Comparison of ENCODE assay signal across 24 cellular contexts in genomic region chr16:55809386-55809785, GRCh38. TPM values are rescaled to one million over a fixed set of nuclear protein-coding genes. Genes with fewer than 3 reads are reported as not detected.
"Had no signal": no experiment of that assay in that cellular context is flagged by ENCODE, and none has a peak within 500 bp of the region (broad histone marks: within the 10 kb centered on the region; RNA-seq: fewer than 3 reads in every experiment).

No MANE protein-coding gene starts in this region.

- H3K9me3 ChIP-seq: Peyer's patch, SJCRH30 had no signal

- H3K36me3 Mint-ChIP-seq: activated naive CD4-positive, alpha-beta T cell treated with anti-CD3 and anti-CD28 coated beads, Interleukin-2, amount 10 ng/mL, durations not matched to agents 7 days and 5 days; activated naive CD8-positive, alpha-beta T cell treated with anti-CD3 and anti-CD28 coated beads for 36 hours had no signal

- H3K4me3 ChIP-seq: Peyer's patch, SJCRH30 had no signal

- H3K4me1 Mint-ChIP-seq: activated CD4-positive, alpha-beta T cell treated with anti-CD3 and anti-CD28 coated beads, Interleukin-2, amount 10 ng/mL, durations not matched to agents 24 days and 14 days; activated naive CD4-positive, alpha-beta T cell treated with anti-CD3 and anti-CD28 coated beads, Interleukin-2, amount 10 ng/mL, durations not matched to agents 7 days and 5 days; activated naive CD8-positive, alpha-beta T cell treated with anti-CD3 and anti-CD28 coated beads for 36 hours had no signal

- H3K4me1 ChIP-seq: Peyer's patch, SJCRH30 had no signal

- DNase-seq: activated CD4-positive, alpha-beta T cell treated with anti-CD3 and anti-CD28 coated beads, Interleukin-2, amount 10 ng/mL, durations not matched to agents 24 days and 14 days; activated CD4-positive, alpha-beta T cell treated with anti-CD3 and anti-CD28 coated beads, Interleukin-2, amount 50 U/mL, for 48 hours; activated CD4-positive, CD25-positive, alpha-beta regulatory T cell treated with anti-CD3 and anti-CD28 coated beads, Interleukin-2, amount 50 U/mL, for 72 hours; activated gamma-delta T cell treated with Interleukin-2 at 50 U/mL for 16 hours; activated naive CD4-positive, alpha-beta T cell treated with anti-CD3 and anti-CD28 coated beads, Interleukin-2, amount 10 ng/mL, durations not matched to agents 7 days and 5 days; activated naive CD8-positive, alpha-beta T cell treated with anti-CD3 and anti-CD28 coated beads for 36 hours; activated T-cell treated with anti-CD3 and anti-CD28 coated beads, Interleukin-2, amount 50 U/mL, for 72 hours; Kasumi-1; NCI-H1105 treated with DMSO at 0.1 percent for 48 hours; NCI-H1436 treated with DMSO at 0.1 percent for 48 hours; NCI-H187; NCI-H2081; NCI-H510A treated with DMSO at 0.1 percent for 48 hours; NCI-H69; NK-92 treated with Interleukin-12 subunit alpha and Interleukin-12 subunit beta, amount 100 ng/mL, for 24 hours; OCI-M1; Right ventricle myocardium superior; SJCRH30 had no signal

- ATAC-seq: activated T-cell treated with anti-CD3 and anti-CD28 coated beads, Interleukin-2, amount 50 U/mL, for 72 hours; SK-N-SH treated with all-trans-retinoic acid at 6 μM for 48 hours had no signal

- H3K27me3 ChIP-seq: Peyer's patch had no signal

- H3K27ac ChIP-seq: Peyer's patch, RWPE1, SJCRH30 had no signal

- H3K36me3 ChIP-seq: Peyer's patch, SJCRH30 had no signal

- H3K9me3 Mint-ChIP-seq: activated CD4-positive, alpha-beta T cell treated with anti-CD3 and anti-CD28 coated beads, Interleukin-2, amount 10 ng/mL, durations not matched to agents 24 days and 14 days; activated naive CD4-positive, alpha-beta T cell treated with anti-CD3 and anti-CD28 coated beads, Interleukin-2, amount 10 ng/mL, durations not matched to agents 7 days and 5 days; activated naive CD8-positive, alpha-beta T cell treated with anti-CD3 and anti-CD28 coated beads for 36 hours; activated T-cell treated with anti-CD3 and anti-CD28 coated beads, Interleukin-2, amount 50 U/mL, for 72 hours; activated T-helper 2 cell treated with anti-CD3 and anti-CD28 coated beads, Interferon-gamma antibody, Interleukin-2, Interleukin-4, amounts not matched to agents 10 μg/mL and 5 μg/mL and 100 μg/mL, durations not matched to agents 14 hours and 24 hours and 36 hours; T-helper 1 cell treated with Interleukin-12 subunit alpha and Interleukin-12 subunit beta and Interleukin-4 antibody, amounts not matched to agents 30 μg/mL and 1 μg/mL, for 36 hours had no signal

- H3K27me3 Mint-ChIP-seq: activated CD4-positive, alpha-beta T cell treated with anti-CD3 and anti-CD28 coated beads, Interleukin-2, amount 10 ng/mL, durations not matched to agents 24 days and 14 days; activated naive CD8-positive, alpha-beta T cell treated with anti-CD3 and anti-CD28 coated beads for 36 hours had no signal

- H3K27ac Mint-ChIP-seq: activated CD4-positive, alpha-beta T cell treated with anti-CD3 and anti-CD28 coated beads, Interleukin-2, amount 10 ng/mL, durations not matched to agents 24 days and 14 days; activated naive CD4-positive, alpha-beta T cell treated with anti-CD3 and anti-CD28 coated beads, Interleukin-2, amount 10 ng/mL, durations not matched to agents 7 days and 5 days; activated T-cell treated with anti-CD3 and anti-CD28 coated beads, Interleukin-2, amount 50 U/mL, for 72 hours; activated T-helper 2 cell treated with anti-CD3 and anti-CD28 coated beads, Interferon-gamma antibody, Interleukin-2, Interleukin-4, amounts not matched to agents 10 μg/mL and 5 μg/mL and 100 μg/mL, durations not matched to agents 14 hours and 24 hours and 36 hours; T-helper 1 cell treated with Interleukin-12 subunit alpha and Interleukin-12 subunit beta and Interleukin-4 antibody, amounts not matched to agents 30 μg/mL and 1 μg/mL, for 36 hours had no signal

- H3K4me3 Mint-ChIP-seq: activated CD4-positive, alpha-beta T cell treated with anti-CD3 and anti-CD28 coated beads, Interleukin-2, amount 10 ng/mL, durations not matched to agents 24 days and 14 days; activated naive CD4-positive, alpha-beta T cell treated with anti-CD3 and anti-CD28 coated beads, Interleukin-2, amount 10 ng/mL, durations not matched to agents 7 days and 5 days; activated naive CD8-positive, alpha-beta T cell treated with anti-CD3 and anti-CD28 coated beads for 36 hours; activated T-cell treated with anti-CD3 and anti-CD28 coated beads, Interleukin-2, amount 50 U/mL, for 72 hours; T-helper 1 cell treated with Interleukin-12 subunit alpha and Interleukin-12 subunit beta and Interleukin-4 antibody, amounts not matched to agents 30 μg/mL and 1 μg/mL, for 36 hours had no signal

RNA-seq across cellular contexts. Expression of gene CES1, which starts 23.5 kb away (rescaled TPM):
- total RNA-seq: activated CD4-positive, alpha-beta T cell treated with anti-CD3 and anti-CD28 coated beads, Interleukin-2, amount 10 ng/mL, durations not matched to agents 24 days and 14 days; activated CD8-positive, alpha-beta memory T cell treated with anti-CD3 and anti-CD28 coated beads for 36 hours; activated naive CD8-positive, alpha-beta T cell treated with anti-CD3 and anti-CD28 coated beads for 36 hours; activated T-cell treated with anti-CD3 and anti-CD28 coated beads, Interleukin-2, amount 50 U/mL, for 72 hours; activated T-helper 2 cell treated with anti-CD3 and anti-CD28 coated beads, Interferon-gamma antibody, Interleukin-2, Interleukin-4, amounts not matched to agents 10 μg/mL and 5 μg/mL and 100 μg/mL, durations not matched to agents 14 hours and 24 hours and 36 hours; SJCRH30 had no signal
